ENCODE assay signal across 8 cellular contexts in genomic region chr4:184826315-184827266, GRCh38. TPM values are rescaled to one million over a fixed set of nuclear protein-coding genes. Genes with fewer than 3 reads are reported as not detected.
DNase-seq lines count a peak whose midpoint lies in the region; ATAC-seq and TF ChIP-seq lines count a peak whose summit lies in the region.

No MANE protein-coding gene starts in this region.

- H3K4me1 ChIP-seq in KMS-11 (ENCODE audit: low read depth, poor library complexity, severe bottlenecking) (peaks cover 27% of the 10 kb centered on the region), neural progenitor cell (peaks cover 3% of the 10 kb centered on the region), tibial nerve (peaks cover 0 to 30% (median 7%) of the 10 kb centered on the region in 4 donors)

- no peaks in the 10 kb centered on the region for H3K9me3 ChIP-seq in neural progenitor cell (ENCODE audit: low read depth)
- no peaks in the 10 kb centered on the region for H3K9me3 ChIP-seq in tibial nerve

- H3K4me2 ChIP-seq in KMS-11: peak overlapping the region; percentile 91
- peak overlapping the region; percentile 82 for H3K4me2 ChIP-seq in neural progenitor cell

- no peak overlapping the region for H3K27ac ChIP-seq in KMS-11
- no peak overlapping the region for H3K27ac ChIP-seq in neural progenitor cell
- peak overlapping the region; percentile 34 to 87 (median 84) for H3K27ac ChIP-seq in tibial nerve

- H3K9ac ChIP-seq in KMS-11 (peak overlapping the region; percentile 68; the same call in 1 of the 2 replicates), neural progenitor cell (no peak overlapping the region)

- peaks cover 9% of the 10 kb centered on the region for H3F3A ChIP-seq in neural progenitor cell (ENCODE audit: low read depth)

- H3K4me1 Mint-ChIP-seq in activated CD4-positive, alpha-beta memory T cell treated with anti-CD3 and anti-CD28 coated beads for 36 hours (ENCODE audit: low read depth): peaks cover 37% of the 10 kb centered on the region
- H3K4me1 Mint-ChIP-seq in neural progenitor cell: peaks cover 8% of the 10 kb centered on the region

- peak in 1 of 2 donors; percentile 24 for TF ChIP-seq EP300 in tibial nerve (IDR thresholded peaks at IDR 0.05)

- no peak overlapping the region for H3K4me3 ChIP-seq in KMS-11 (IDR thresholded peaks at IDR 0.05; ENCODE audit: insufficient read depth, low read depth, low read length)
- H3K4me3 ChIP-seq in epithelial cell of proximal tubule (ENCODE audit: low read depth, low read length): peak overlapping the region; percentile 68
- H3K4me3 ChIP-seq in neural progenitor cell: peak overlapping the region; percentile 49
- H3K4me3 ChIP-seq in tibial nerve: peak overlapping the region; percentile 48 to 78 (median 76)

- no peaks in the 10 kb centered on the region for H3K27me3 Mint-ChIP-seq in activated CD4-positive, alpha-beta memory T cell treated with anti-CD3 and anti-CD28 coated beads for 36 hours
- peaks cover 40% of the 10 kb centered on the region for H3K27me3 Mint-ChIP-seq in neural progenitor cell (ENCODE audit: insufficient read depth, low read depth)

- no peaks in the 10 kb centered on the region for H4K20me1 ChIP-seq in KMS-11 (ENCODE audit: insufficient read depth)
- H4K20me1 ChIP-seq in neural progenitor cell (ENCODE audit: low read depth): peaks cover 28% of the 10 kb centered on the region

- no peak for TF ChIP-seq POLR2A in tibial nerve (IDR thresholded peaks at IDR 0.05)

- H3K36me3 Mint-ChIP-seq in activated CD4-positive, alpha-beta memory T cell treated with anti-CD3 and anti-CD28 coated beads for 36 hours: no peaks in the 10 kb centered on the region
- H3K36me3 Mint-ChIP-seq in neural progenitor cell: no peaks in the 10 kb centered on the region

- 57 to 61% methylated on average over 12 to 16 of the region's 50 CpGs for WGBS in tibial nerve, 2 donors

- H3K27me3 ChIP-seq in KMS-11 (ENCODE audit: insufficient read depth, low read depth) (no peaks in the 10 kb centered on the region; the same call in 1 of the 2 replicates), neural progenitor cell (peaks cover 98% of the 10 kb centered on the region), tibial nerve (no peaks in the 10 kb centered on the region)

- no peaks in the 10 kb centered on the region for H3K9me3 Mint-ChIP-seq in activated CD4-positive, alpha-beta memory T cell treated with anti-CD3 and anti-CD28 coated beads for 36 hours
- peaks cover 3% of the 10 kb centered on the region for H3K9me3 Mint-ChIP-seq in neural progenitor cell

- H3K36me3 ChIP-seq in KMS-11 (ENCODE audit: insufficient read depth) (no peaks in the 10 kb centered on the region), neural progenitor cell (no peaks in the 10 kb centered on the region), tibial nerve (no peaks in the 10 kb centered on the region)

- peaks cover 31% of the 10 kb centered on the region for H3K79me2 ChIP-seq in KMS-11 (ENCODE audit: insufficient read depth, low read depth)
- no peaks in the 10 kb centered on the region for H3K79me2 ChIP-seq in neural progenitor cell (ENCODE audit: low read depth)

- H2AFZ ChIP-seq in KMS-11 (ENCODE audit: low read depth) (peak overlapping the region; percentile 84), neural progenitor cell (replicated peaks) (peak overlapping the region; percentile 30)

- peak overlapping the region; percentile 69 for H3K27ac Mint-ChIP-seq in activated CD4-positive, alpha-beta memory T cell treated with anti-CD3 and anti-CD28 coated beads for 36 hours
- H3K27ac Mint-ChIP-seq in neural progenitor cell: no peak overlapping the region

- TF ChIP-seq CTCF in GM10248 (IDR thresholded peaks at IDR 0.05; ENCODE audit: control extremely low read depth, extremely low read depth, low read depth, missing control alignments) (no peak), KMS-11 (conservative IDR thresholded peaks at IDR 0.05; ENCODE audit: low read depth, low read length) (no peak), epithelial cell of proximal tubule (conservative IDR thresholded peaks at IDR 0.05; ENCODE audit: low read depth, low read length) (no peak), neural progenitor cell (IDR thresholded peaks at IDR 0.05) (no peak), tibial nerve (IDR thresholded peaks at IDR 0.05) (no peak)

- POLR2A ChIA-PET in GM10248 (lab: Yijun Ruan, JAX): interaction anchor here (1.1 kb wide), 1 partner anchor 12 kb away, joined by 3 read pairs; no protein-coding TSS in a partner anchor
- POLR2A ChIA-PET in activated CD4-positive, alpha-beta memory T cell treated with anti-CD3 and anti-CD28 coated beads for 36 hours (lab: Charles Lee): interaction anchor here (1.7 to 2.6 kb wide), 2 partner anchors 93 to 178 kb away, joined by 5 to 13 read pairs; partner anchors contain the start of genes CASP3 and CENPU

- DNase-seq in GM10248 (ENCODE audit: extremely low spot score) (peak; percentile 73), epithelial cell of proximal tubule (ENCODE audit: low read depth) (no peak), neural progenitor cell (ENCODE audit: low spot score) (peak; percentile 21), tibial nerve (ENCODE audit: low spot score in 2 of 2) (no peak), NCI-H526 treated with DMSO at 0.1 percent for 48 hours (lab: John Stamatoyannopoulos, UW) (no peak)
- DNase-seq in activated CD4-positive, alpha-beta memory T cell treated with anti-CD3 and anti-CD28 coated beads for 36 hours: peak; percentile 70

- peak overlapping the region; percentile 87 for H3K4me3 Mint-ChIP-seq in activated CD4-positive, alpha-beta memory T cell treated with anti-CD3 and anti-CD28 coated beads for 36 hours
- H3K4me3 Mint-ChIP-seq in neural progenitor cell: peak overlapping the region; percentile 84

- CTCF ChIA-PET in GM10248 (lab: Yijun Ruan, JAX): interaction anchor here (1.1 kb wide), 1 partner anchor 9 kb away, joined by 3 read pairs; no protein-coding TSS in a partner anchor
- CTCF ChIA-PET in activated CD4-positive, alpha-beta memory T cell treated with anti-CD3 and anti-CD28 coated beads for 36 hours (lab: Charles Lee): interaction anchor here (1.3 to 1.9 kb wide), 2 partner anchors 81 to 563 kb away, joined by 4 to 5 read pairs; no protein-coding TSS in a partner anchor

- intact Hi-C loops in activated CD4-positive, alpha-beta memory T cell treated with anti-CD3 and anti-CD28 coated beads for 36 hours (cut with micrococcal nuclease): loop anchor here (1.0 to 10.0 kb wide), 8 partner anchors 33 to 1322 kb away; partner anchors contain the start of genes ANKRD37, CASP3, ING2 and LRP2BP

- ATAC-seq in GM21619 (IDR thresholded peaks at IDR 0.05; ENCODE audit: unreplicated experiment): peak; percentile 53

RNA-seq across cellular contexts. Expression of gene ACSL1, which starts 0.8 kb away (rescaled TPM):
- 10 to 100 TPM; 22.0 to 22.2 TPM for total RNA-seq in activated CD4-positive, alpha-beta memory T cell treated with anti-CD3 and anti-CD28 coated beads for 36 hours
- total RNA-seq in epithelial cell of proximal tubule (18.5 and 27.5 TPM in 2 replicates), neural progenitor cell (ENCODE audit: low replicate concordance) (0.06 and 5.1 TPM in 2 replicates), tibial nerve (100 to 1,000 TPM; 112 to 384 (median 211) TPM)

Comparison
In these comparisons a context has a peak if more than half of its experiments do, and no peak if none do; other contexts are left out.
1. DNase-seq: peak in GM10248 (single experiment), activated CD4-positive, alpha-beta memory T cell treated with anti-CD3 and anti-CD28 coated beads for 36 hours (single experiment) and neural progenitor cell (single experiment); none in epithelial cell of proximal tubule (single experiment), tibial nerve (0 of 2) and NCI-H526 treated with DMSO at 0.1 percent for 48 hours (single experiment).
2. H3K27ac ChIP-seq: peak in tibial nerve (4 of 4); none in KMS-11 (single experiment) and neural progenitor cell (single experiment).